ENCODE assay signal across 1 cellular context in genomic region chr6:109877028-109877726, GRCh38.
TF ChIP-seq lines count a peak whose summit lies in the region.

No MANE protein-coding gene starts in this region.

TF ChIP-seq in IMR-90, 13 proteins besides CTCF, POLR2A, EP300 and RAD21 (continued from another document):
- TF ChIP-seq CEBPB (IDR thresholded peaks at IDR 0.05; ENCODE audit: low read depth, low read length) (no peak), CHD1 (IDR thresholded peaks at IDR 0.05; ENCODE audit: low read depth, low read length) (no peak)
